ENCODE assay signal across 9 cellular contexts in genomic region chr11:77039491-77040400, GRCh38. TPM values are rescaled to one million over a fixed set of nuclear protein-coding genes. Genes with fewer than 3 reads are reported as not detected.
A peak's percentile ranks its signal among the peaks of the same experiment; 100 is the strongest.
DNase-seq lines count a peak whose midpoint lies in the region; ATAC-seq and TF ChIP-seq lines count a peak whose summit lies in the region.
"Had no signal": no experiment of that assay in that cellular context is flagged by ENCODE, and none has a peak within 500 bp of the region (broad histone marks: within the 10 kb centered on the region; RNA-seq: fewer than 3 reads in every experiment).

No MANE protein-coding gene starts in this region.

- peaks cover 8% of the 10 kb centered on the region for H3K36me3 Mint-ChIP-seq in GM23338 (ENCODE audit: low read depth)

- no peaks in the 10 kb centered on the region for H3F3A ChIP-seq in GM23338 (replicated peaks; ENCODE audit: low read depth)

- no peaks in the 10 kb centered on the region for H3K4me1 ChIP-seq in GM23338 (ENCODE audit: insufficient read depth)
- no peaks in the 10 kb centered on the region for H3K4me1 ChIP-seq in iPS-20b (ENCODE audit: insufficient read depth, low read length)
- H3K4me1 ChIP-seq in spleen, result peaks cover 4 to 26% (median 14%) of the 10 kb centered on the region in 6 donors

- no peaks in the 10 kb centered on the region for H3K36me3 ChIP-seq in GM23338 (ENCODE audit: insufficient read depth)
- no peaks in the 10 kb centered on the region for H3K36me3 ChIP-seq in iPS-20b (ENCODE audit: insufficient read depth, low read depth, low read length)
- no peaks in the 10 kb centered on the region for H3K36me3 ChIP-seq in spleen

- H3K27ac ChIP-seq in AG04450 (ENCODE audit: low read depth, low read length) (no peak overlapping the region), GM23338 (ENCODE audit: low read depth) (no peak overlapping the region), iPS-20b (ENCODE audit: low read length) (no peak overlapping the region), spleen (no peak overlapping the region)
- H3K27ac ChIP-seq: epithelial cell of prostate had no signal

- no peaks in the 10 kb centered on the region for H3K9me2 ChIP-seq in GM23338 (ENCODE audit: insufficient read depth)

- CTCF ChIA-PET in AG04450 (lab: Charles Lee), result interaction anchor here (0.7 to 2.0 kb wide), 12 partner anchors 8 to 307 kb away, joined by 3 to 16 read pairs (median 4); no protein-coding TSS in a partner anchor

- peaks cover 24% of the 10 kb centered on the region for H3K9me3 Mint-ChIP-seq in GM23338

- H2AFZ ChIP-seq in GM23338, result peak overlapping the region; percentile 83

- H3K4me3 Mint-ChIP-seq in GM23338, result peak overlapping the region; percentile 38; the same call in 1 of the 3 replicates

- H4K20me1 ChIP-seq in GM23338 (replicated peaks; ENCODE audit: insufficient read depth), result no peaks in the 10 kb centered on the region

- POLR2A ChIA-PET in AG04450 (lab: Yijun Ruan, JAX), result no interaction called here

- H3K79me2 ChIP-seq in GM23338 (replicated peaks; ENCODE audit: insufficient read depth), result no peaks in the 10 kb centered on the region

- H3K27me3 ChIP-seq in AG04450 (ENCODE audit: control insufficient read depth, insufficient read depth, low read length), result peaks cover 14% of the 10 kb centered on the region
- H3K27me3 ChIP-seq in GM23338 (ENCODE audit: insufficient read depth), result peaks cover 35% of the 10 kb centered on the region
- peaks cover 43% of the 10 kb centered on the region for H3K27me3 ChIP-seq in iPS-20b (ENCODE audit: insufficient read depth, low read length)
- peaks cover 0 to 78% (median 28%) of the 10 kb centered on the region in 7 donors for H3K27me3 ChIP-seq in spleen (replicated peaks in 1 of 7)

- peak; percentile 58 for TF ChIP-seq CTCF in AG04450 (IDR thresholded peaks at IDR 0.05; ENCODE audit: low read depth, low read length)
- peak; percentile 60 to 79 for TF ChIP-seq CTCF in GM23338 (conservative IDR thresholded peaks at IDR 0.05; ENCODE audit: low read depth in 2 of 2)
- peak in 5 of 11 experiments; percentile 7 to 52 (median 19) for TF ChIP-seq CTCF in spleen (IDR thresholded peaks at IDR 0.05 in 8 of 11, conservative IDR thresholded peaks at IDR 0.05 in 3 of 11)

- H3K9ac ChIP-seq in iPS-20b (ENCODE audit: low read depth, low read length), result no peak overlapping the region

- intact Hi-C loops in spleen (cut with DNase I; ENCODE audit: low total_unique reads), result no loop called here

- peaks cover 46% of the 10 kb centered on the region for H3K27me3 Mint-ChIP-seq in GM23338 (ENCODE audit: insufficient read depth, low read depth, poor library complexity)

- 13 to 39% (median 19%) methylated on average over 50 to 109 of the region's 109 CpGs for WGBS in spleen, 5 donors

- peak; percentile 81 for ATAC-seq in GM23338

- peak overlapping the region; percentile 71 for H3K4me2 ChIP-seq in GM23338

- H3K4me1 Mint-ChIP-seq in GM23338, result peaks cover 6% of the 10 kb centered on the region; the same call in 2 of the 3 replicates

- TF ChIP-seq POLR2A in spleen (IDR thresholded peaks at IDR 0.05), result no peak

- H3K4me3 ChIP-seq in AG04450 (ENCODE audit: low read depth, low read length) (peak overlapping the region; percentile 43), GM23338 (peak overlapping the region; percentile 46; the same call in 1 of the 2 replicates), iPS-20b (ENCODE audit: low read length) (peak overlapping the region; percentile 50; the same call in 1 of the 2 replicates), spleen (peak overlapping the region; percentile 0 to 65 (median 32))

- H3K9me3 ChIP-seq in AG04450 (ENCODE audit: control insufficient read depth, insufficient read depth, low read length) (peaks cover 5% of the 10 kb centered on the region; the same call in 1 of the 2 replicates), iPS-20b (ENCODE audit: insufficient read depth, low read depth, low read length) (no peaks in the 10 kb centered on the region; the same call in 1 of the 2 replicates), spleen (peaks cover 0 to 4% (median 0%) of the 10 kb centered on the region in 8 donors)

- H3K27ac Mint-ChIP-seq in GM23338, result no peak overlapping the region

- DNase-seq in AG04450 (ENCODE audit: low read depth, low spot score) (no peak), GM23338 (ENCODE audit: low spot score) (peak; percentile 84), amniotic epithelial cell (ENCODE audit: low read depth) (peak; percentile 21), spleen (no peak), GDM1 (lab: John Stamatoyannopoulos, UW) (no peak), OCI-M2 (lab: John Stamatoyannopoulos, UW; ENCODE audit: unreplicated experiment) (no peak), NCI-H2107 treated with DMSO at 0.1 percent for 48 hours (lab: John Stamatoyannopoulos, UW; ENCODE audit: unreplicated experiment) (no peak)

TF ChIP-seq in GM23338, 12 proteins besides CTCF, POLR2A, EP300 and RAD21:
- peak; percentile 37; the same call in 1 of the 2 replicates for TF ChIP-seq CREB1 (CRISPR knock-in tag; IDR thresholded peaks at IDR 0.05; ENCODE audit: low read depth)
- TF ChIP-seq ZNF114 (CRISPR knock-in tag; IDR thresholded peaks at IDR 0.05), result no peak
- TF ChIP-seq POLR2AphosphoS5 (IDR thresholded peaks at IDR 0.05; ENCODE audit: low read depth), result no peak

RNA-seq across cellular contexts. Expression of gene B3GNT6, which starts 5.5 kb away (rescaled TPM):
- polyA plus RNA-seq in AG04450 (2011; rRNA removed) (not detected in 2 replicates), GM23338 (2016; fragmentation: Nextera tagmentation; extraction: Ambion mirVana) (not detected in 2 replicates), spleen (not detected)
- polyA minus RNA-seq in AG04450 (2011; rRNA and poly(A)+ RNA removed), result not detected in 2 replicates
- total RNA-seq in GM23338 (2014; rRNA removed; shearing (Covaris generic)), result not detected in 2 replicates
- not detected for total RNA-seq in spleen

RNA-seq across cellular contexts. Expression of gene CAPN5, which starts 27.0 kb away (rescaled TPM):
- 18.6 and 22.8 TPM in 2 replicates for polyA plus RNA-seq in AG04450 (2011; rRNA removed)
- polyA minus RNA-seq in AG04450 (2011; rRNA and poly(A)+ RNA removed), result 19.5 and 24.8 TPM in 2 replicates
- total RNA-seq in GM23338 (2014; rRNA removed; shearing (Covaris generic)), result 23.2 and 32.2 TPM in 2 replicates
- polyA plus RNA-seq in GM23338 (2016; fragmentation: Nextera tagmentation; extraction: Ambion mirVana), result 10.2 TPM in 2 replicates
- 1 to 10 TPM; 3.5 to 9.2 (median 8.0) TPM for total RNA-seq in spleen
- 1 to 10 TPM in 1 of 3 donors, under 1 TPM in 2; 0.80 to 2.4 (median 0.96) TPM for polyA plus RNA-seq in spleen

Comparison
In these comparisons a context has a peak if more than half of its experiments do, and no peak if none do; other contexts are left out.
1. DNase-seq: peak in GM23338 (single experiment) and amniotic epithelial cell (single experiment); none in AG04450 (single experiment), spleen (single experiment), GDM1 (single experiment), OCI-M2 (single experiment) and NCI-H2107 treated with DMSO at 0.1 percent for 48 hours (single experiment).
2. Peak in every context shown above with its lines, with median percentiles within 50 percentile points of each other: H3K4me3 ChIP-seq.